In genomic region chr6:37041521-37041920, GRCh38 we compare ENCODE assay signal across 1 cellular context.
TF ChIP-seq lines count a peak whose summit lies in the region.

No MANE protein-coding gene starts in this region.

TF ChIP-seq in K562, 482 proteins besides CTCF, POLR2A, EP300 and RAD21:
- no peak for TF ChIP-seq TCFL5 (CRISPR knock-in tag; conservative IDR thresholded peaks at IDR 0.05)
- TF ChIP-seq TAL1 (IDR thresholded peaks at IDR 0.05) = no peak
- no peak for TF ChIP-seq ZFP36 (IDR thresholded peaks at IDR 0.05; ENCODE audit: low read depth, low read length, partially characterized antibody)
TF ChIP-seq in K562: peak in this region for 0.
